ENCODE assay signal across 13 cellular contexts in genomic region chr13:42412812-42413795, GRCh38.
DNase-seq lines count a peak whose midpoint lies in the region; ATAC-seq, FAIRE-seq and TF ChIP-seq lines count a peak whose summit lies in the region.
"Had no signal": no experiment of that assay in that cellular context is flagged by ENCODE, and none has a peak within 500 bp of the region (broad histone marks: within the 10 kb centered on the region; RNA-seq: fewer than 3 reads in every experiment).

No MANE protein-coding gene starts in this region.

- no peak overlapping the region for H3K27ac ChIP-seq in foreskin keratinocyte
- H3K27ac ChIP-seq: hepatocyte, neutrophil had no signal

- H3K27me3 ChIP-seq in foreskin keratinocyte, result no peaks in the 10 kb centered on the region
- H3K27me3 ChIP-seq: hepatocyte, neutrophil had no signal

- ATAC-seq in GM19455 (IDR thresholded peaks at IDR 0.05; ENCODE audit: unreplicated experiment), result peak; percentile 59
- peak; percentile 45 for ATAC-seq in HG02970 (IDR thresholded peaks at IDR 0.05; ENCODE audit: low FRiP score, unreplicated experiment)
- ATAC-seq in foreskin keratinocyte, result no peak

- no peaks in the 10 kb centered on the region for H3K4me1 ChIP-seq in foreskin keratinocyte

- no peak for TF ChIP-seq POLR2A in GM12892 (IDR thresholded peaks at IDR 0.05; ENCODE audit: low read depth, low read length)

- DNase-seq in GM12892 (ENCODE audit: insufficient read length), result no peak
- DNase-seq in choroid plexus epithelial cell (ENCODE audit: low read depth), result peak; percentile 25
- DNase-seq in foreskin keratinocyte, result no peak
- no peak for DNase-seq in Kasumi-1 (lab: John Stamatoyannopoulos, UW)
- no peak for DNase-seq in epidermal melanocyte (ENCODE audit: insufficient read length, low spot score)
- no peak for DNase-seq in D341Med (ENCODE audit: low spot score)
- DNase-seq: aorta, NCI-H1092 treated with DMSO at 0.1 percent for 48 hours, NCI-H510A had no signal

- no peak overlapping the region for H3K4me3 ChIP-seq in choroid plexus epithelial cell (ENCODE audit: low read depth, low read length)
- H3K4me3 ChIP-seq: hepatocyte had no signal

- TF ChIP-seq CTCF in choroid plexus epithelial cell (conservative IDR thresholded peaks at IDR 0.05; ENCODE audit: low read depth, low read length), result no peak
- no peak for TF ChIP-seq CTCF in foreskin keratinocyte (conservative IDR thresholded peaks at IDR 0.05)

- peak; percentile 92 for FAIRE-seq in GM12892 (lab: Jason Lieb, UNC)
